In the genomic region with DNA sequence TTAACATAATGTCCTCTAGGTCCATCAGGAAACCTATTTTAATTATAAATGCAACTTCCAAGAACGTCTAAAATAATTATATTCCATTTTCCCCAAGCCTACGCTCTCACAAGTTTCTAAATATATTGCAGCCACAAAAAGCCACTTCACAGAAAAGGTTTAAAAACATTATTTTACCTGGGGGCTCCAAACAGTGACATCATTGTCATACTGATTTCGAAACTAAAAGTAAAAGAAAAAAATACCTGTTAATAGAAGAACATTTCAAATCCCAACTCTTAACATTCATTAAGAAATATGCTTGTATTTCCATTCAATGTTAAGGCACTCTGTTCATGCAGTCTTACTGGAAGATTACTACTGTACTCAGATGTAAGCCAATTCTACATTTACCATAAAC, we compare ENCODE assay signal across 9 cellular contexts. TPM values are rescaled to one million over a fixed set of nuclear protein-coding genes. Genes with fewer than 3 reads are reported as not detected.
DNase-seq lines count a peak whose midpoint lies in the region; ATAC-seq and TF ChIP-seq lines count a peak whose summit lies in the region.
"Had no signal": no experiment of that assay in that cellular context is flagged by ENCODE, and none has a peak within 500 bp of the region (broad histone marks: within the 10 kb centered on the region; RNA-seq: fewer than 3 reads in every experiment).

No MANE protein-coding gene starts in this region.

- WGBS in esophagus squamous epithelium, 2 donors: 43 to 67% methylated on average over 3 of the region's 3 CpGs
- 85% methylated on average over 3 of the region's 3 CpGs for WGBS in prostate gland

- H3K36me3 ChIP-seq in GM06990 (ENCODE audit: control insufficient read depth, insufficient read depth, low read length): peaks cover 2% of the 10 kb centered on the region
- peaks cover 0 to 44% (median 0%) of the 10 kb centered on the region in 3 donors for H3K36me3 ChIP-seq in Peyer's patch
- H3K36me3 ChIP-seq in esophagus squamous epithelium: peaks cover 0 to 48% (median 11%) of the 10 kb centered on the region in 3 donors
- no peaks in the 10 kb centered on the region for H3K36me3 ChIP-seq in prostate gland

- H3K27ac ChIP-seq in Peyer's patch (peak overlapping the region in 1 of 4 donors; percentile 80), esophagus squamous epithelium (peak overlapping the region in 2 of 4 donors; percentile 89 to 93), prostate gland (no peak overlapping the region)

- ATAC-seq in esophagus mucosa: no peak
- no peak for ATAC-seq in HG03025 (IDR thresholded peaks at IDR 0.05; ENCODE audit: low FRiP score, unreplicated experiment)

- TF ChIP-seq CTCF in GM06990 (IDR thresholded peaks at IDR 0.05; ENCODE audit: insufficient read depth, low read length, poor library complexity, severe bottlenecking) (no peak), Peyer's patch (IDR thresholded peaks at IDR 0.05) (no peak), esophagus squamous epithelium (IDR thresholded peaks at IDR 0.05) (no peak), prostate gland (IDR thresholded peaks at IDR 0.05) (no peak)

- H3K27me3 ChIP-seq in GM06990 (replicated peaks; ENCODE audit: control insufficient read depth, insufficient read depth, low read length) (no peaks in the 10 kb centered on the region), Peyer's patch (no peaks in the 10 kb centered on the region), esophagus squamous epithelium (no peaks in the 10 kb centered on the region), prostate gland (replicated peaks; ENCODE audit: insufficient read depth) (no peaks in the 10 kb centered on the region)

- H3K4me1 ChIP-seq in Peyer's patch (peaks cover 0 to 17% (median 5%) of the 10 kb centered on the region in 4 donors), esophagus squamous epithelium (peaks cover 4 to 27% (median 17%) of the 10 kb centered on the region in 3 donors), prostate gland (replicated peaks) (no peaks in the 10 kb centered on the region)

- intact Hi-C loops in esophagus squamous epithelium (cut with DNase I) (no loop called here), prostate gland (cut with DNase I) (no loop called here)

- no peak for DNase-seq in GM06990 (ENCODE audit: extremely low read depth, insufficient read length)
- no peak for DNase-seq in Peyer's patch
- DNase-seq in esophagus squamous epithelium (lab: John Stamatoyannopoulos, UW): no peak
- DNase-seq in prostate gland (ENCODE audit: low spot score): no peak
- no peak for DNase-seq in NCI-H82 (lab: John Stamatoyannopoulos, UW)
- DNase-seq in NCI-H2029 treated with DMSO at 0.1 percent for 48 hours (lab: John Stamatoyannopoulos, UW): no peak
- DNase-seq: NCI-H1694 treated with DMSO at 0.1 percent for 48 hours had no signal

- H3K4me3 ChIP-seq in GM06990 (replicated peaks; ENCODE audit: low read depth, low read length) (peak overlapping the region; percentile 89), Peyer's patch (peak overlapping the region; percentile 68 to 78 (median 74)), esophagus squamous epithelium (peak overlapping the region; percentile 61 to 90 (median 86)), prostate gland (peak overlapping the region; percentile 67 to 70)

- no peak for TF ChIP-seq POLR2A in Peyer's patch (IDR thresholded peaks at IDR 0.05)
- no peak for TF ChIP-seq POLR2A in esophagus squamous epithelium (IDR thresholded peaks at IDR 0.05)
- no peak for TF ChIP-seq POLR2A in prostate gland (IDR thresholded peaks at IDR 0.05)

- H3K9me3 ChIP-seq in Peyer's patch (no peaks in the 10 kb centered on the region), esophagus squamous epithelium (no peaks in the 10 kb centered on the region), prostate gland (no peaks in the 10 kb centered on the region)

RNA-seq across cellular contexts. Expression of a gene that starts 1.4 kb away (rescaled TPM):
- total RNA-seq in Peyer's patch (100 to 1,000 TPM in 1 of 4 donors, 10 to 100 TPM in 3; 61.9 to 117 (median 83.2) TPM), esophagus squamous epithelium (100 to 1,000 TPM in 3 of 4 donors, 10 to 100 TPM in 1; 72.0 to 127 (median 114) TPM), prostate gland (100 to 1,000 TPM in 1 of 2 donors, 10 to 100 TPM in 1; 68.7 to 135 TPM), esophagus mucosa (106 TPM)

RNA-seq across cellular contexts. Expression of a gene that starts 19.2 kb away (rescaled TPM):
- total RNA-seq in Peyer's patch (100 to 1,000 TPM in 1 of 4 donors, 10 to 100 TPM in 3; 58.4 to 127 (median 92.4) TPM), esophagus squamous epithelium (100 to 1,000 TPM in 2 of 4 donors, 10 to 100 TPM in 2; 60.9 to 118 (median 102) TPM), prostate gland (100 to 1,000 TPM in 1 of 2 donors, 10 to 100 TPM in 1; 77.7 to 145 TPM), esophagus mucosa (59.8 TPM)
